5 cellular contexts compared by ENCODE assay signal in the genomic region with DNA sequence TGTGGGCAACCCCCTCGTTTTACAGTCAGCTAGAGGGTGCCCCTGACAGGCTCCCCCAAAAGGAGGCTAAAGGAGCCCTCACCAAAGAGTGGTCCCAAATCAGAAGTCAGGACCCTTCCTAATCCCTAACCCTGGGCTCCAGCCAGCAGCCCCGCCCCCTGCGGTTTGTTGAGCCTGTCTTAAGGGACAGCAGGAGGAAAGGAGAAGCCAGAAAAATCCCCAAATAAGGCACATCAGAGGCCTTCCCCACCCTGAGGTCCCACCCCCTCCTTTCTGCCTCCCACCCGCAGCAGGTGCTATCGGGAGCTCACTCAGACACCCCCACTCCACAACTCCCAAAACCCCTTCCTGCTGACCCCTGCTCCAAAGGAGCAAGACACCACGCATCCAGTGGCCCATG.
DNase-seq lines count a peak whose midpoint lies in the region; TF ChIP-seq lines count a peak whose summit lies in the region.
"Not testable (repeated sequence)": the region's sequence is repeated elsewhere in the genome, so short reads cannot be mapped to it uniquely, and the experiment has no call there.

No MANE protein-coding gene starts in this region.

- not testable (repeated sequence) for H3K27me3 ChIP-seq in WERI-Rb-1 (ENCODE audit: insufficient read depth, low read depth, severe bottlenecking); endodermal cell (ENCODE audit: control insufficient read depth, insufficient read depth, low read length, poor library complexity, severe bottlenecking); neural progenitor cell

- H3K79me2 ChIP-seq in neural progenitor cell (ENCODE audit: low read depth): not testable (repeated sequence)

- H3K36me3 ChIP-seq in WERI-Rb-1; endodermal cell (ENCODE audit: control insufficient read depth, insufficient read depth, low read length); neural progenitor cell: not testable (repeated sequence)

- WGBS in endodermal cell (ENCODE audit: insufficient coverage in 1 of 2, insufficient read length in 1 of 2), 2 experiments: no CpG with 5 or more reads among the region's 6 CpGs

- not testable (repeated sequence) for TF ChIP-seq CTCF in WERI-Rb-1 (IDR thresholded peaks at IDR 0.05; ENCODE audit: low read depth, low read length); chondrocyte (IDR thresholded peaks at IDR 0.05); endodermal cell (conservative IDR thresholded peaks at IDR 0.05); neural progenitor cell (IDR thresholded peaks at IDR 0.05)

- H3K4me1 ChIP-seq in endodermal cell (ENCODE audit: control insufficient read depth, insufficient read depth, low read length); neural progenitor cell: not testable (repeated sequence)

- not testable (repeated sequence) for H4K20me1 ChIP-seq in neural progenitor cell (ENCODE audit: low read depth)

- not testable (repeated sequence) for H2AFZ ChIP-seq in neural progenitor cell (replicated peaks)

- not testable (repeated sequence) for H3K9me3 ChIP-seq in WERI-Rb-1 (ENCODE audit: severe bottlenecking); endodermal cell (ENCODE audit: control insufficient read depth, low read length); neural progenitor cell (ENCODE audit: low read depth)

- not testable (repeated sequence) for H3K27ac Mint-ChIP-seq in chondrocyte (ENCODE audit: unreplicated experiment); endodermal cell; neural progenitor cell

- H3K4me3 Mint-ChIP-seq in chondrocyte (ENCODE audit: unreplicated experiment); endodermal cell; neural progenitor cell: not testable (repeated sequence)

- not testable (repeated sequence) for H3K4me3 ChIP-seq in WERI-Rb-1 (ENCODE audit: low read depth, low read length); endodermal cell (ENCODE audit: low read length); neural progenitor cell

- not testable (repeated sequence) for H3K9me3 Mint-ChIP-seq in chondrocyte (ENCODE audit: low read depth); endodermal cell; neural progenitor cell

- peak; percentile 26 for DNase-seq in WERI-Rb-1
- DNase-seq in chondrocyte (ENCODE audit: low spot score): peak; percentile 70
- DNase-seq in endodermal cell: peak; percentile 65
- peak; percentile 79 for DNase-seq in mesenteric fat pad (ENCODE audit: low spot score)
- peak; percentile 48 for DNase-seq in neural progenitor cell (ENCODE audit: low spot score)

- H3K4me1 Mint-ChIP-seq in chondrocyte (ENCODE audit: low read depth); endodermal cell; neural progenitor cell: not testable (repeated sequence)

- H3K27ac ChIP-seq in WERI-Rb-1; endodermal cell (ENCODE audit: low read depth, low read length); neural progenitor cell: not testable (repeated sequence)

- H3K4me2 ChIP-seq in neural progenitor cell: not testable (repeated sequence)

- not testable (repeated sequence) for H3K9ac ChIP-seq in endodermal cell (ENCODE audit: extremely low read depth, low read length, poor library complexity, severe bottlenecking); neural progenitor cell

- not testable (repeated sequence) for H3F3A ChIP-seq in neural progenitor cell (ENCODE audit: low read depth)

- H3K27me3 Mint-ChIP-seq in chondrocyte (ENCODE audit: low read depth); endodermal cell (ENCODE audit: insufficient read depth); neural progenitor cell (ENCODE audit: insufficient read depth, low read depth): not testable (repeated sequence)

- not testable (repeated sequence) for H3K36me3 Mint-ChIP-seq in chondrocyte (ENCODE audit: low read depth); endodermal cell (ENCODE audit: low read depth); neural progenitor cell

Comparison
In these comparisons a context has a peak if more than half of its experiments do, and no peak if none do; other contexts are left out.
1. DNase-seq: peak in every context shown above with its lines; median percentile 79 in mesenteric fat pad; 70 in chondrocyte; 65 in endodermal cell; 48 in neural progenitor cell; 26 in WERI-Rb-1.